In the genomic region with DNA sequence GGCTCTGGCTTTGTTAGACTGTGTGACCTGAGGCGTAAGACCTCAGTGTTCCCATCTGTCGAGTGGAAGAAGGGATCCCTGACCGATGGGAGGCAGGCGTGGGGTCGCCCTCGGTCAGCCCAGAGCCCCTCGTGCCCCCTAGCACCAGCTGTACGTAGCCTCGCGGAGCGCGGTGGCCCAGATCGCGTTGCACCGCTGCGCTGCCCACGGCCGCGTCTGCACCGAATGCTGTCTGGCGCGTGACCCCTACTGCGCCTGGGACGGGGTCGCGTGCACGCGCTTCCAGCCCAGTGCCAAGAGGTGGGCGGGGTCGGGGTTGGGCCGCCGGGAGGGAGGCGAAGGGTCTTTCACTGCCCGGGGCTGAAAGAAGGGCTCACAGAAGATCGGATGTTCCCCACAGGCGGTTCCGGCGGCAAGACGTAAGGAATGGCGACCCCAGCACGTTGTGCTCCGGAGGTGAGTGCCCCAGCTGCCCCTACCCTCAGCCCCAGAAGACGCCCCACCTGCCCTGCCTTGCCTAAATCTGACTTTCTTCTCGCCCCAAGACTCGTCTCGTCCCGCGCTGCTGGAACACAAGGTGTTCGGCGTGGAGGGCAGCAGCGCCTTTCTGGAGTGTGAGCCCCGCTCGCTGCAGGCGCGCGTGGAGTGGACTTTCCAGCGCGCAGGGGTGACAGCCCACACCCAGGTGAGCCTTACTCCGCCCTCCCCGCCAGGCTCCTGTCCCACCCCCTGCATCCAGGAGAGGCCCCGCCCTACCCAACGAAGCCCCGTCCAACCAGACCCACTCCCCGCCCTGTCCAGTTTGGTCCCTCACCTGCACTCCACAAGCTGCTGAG, we compare ENCODE assay signal across 19 cellular contexts. TPM values are rescaled to one million over a fixed set of nuclear protein-coding genes. Genes with fewer than 3 reads are reported as not detected.
A peak's percentile ranks its signal among the peaks of the same experiment; 100 is the strongest.
DNase-seq lines count a peak whose midpoint lies in the region; ATAC-seq and TF ChIP-seq lines count a peak whose summit lies in the region.
"Had no signal": no experiment of that assay in that cellular context is flagged by ENCODE, and none has a peak within 500 bp of the region (broad histone marks: within the 10 kb centered on the region; RNA-seq: fewer than 3 reads in every experiment).

No MANE protein-coding gene starts in this region.

- intact Hi-C loops in activated naive CD4-positive, alpha-beta T cell treated with anti-CD3 and anti-CD28 coated beads for 36 hours (cut with micrococcal nuclease): no loop called here
- intact Hi-C loops in activated T-helper 1 cell treated with anti-CD3 and anti-CD28 coated beads, Interleukin-12 subunit alpha, Interleukin-12 subunit beta, Interleukin-2, Interleukin-4 antibody, amounts not matched to agents 30 ng/mL and 10 ng/mL and 1 ng/mL, durations not matched to agents 14 hours and 24 hours and 36 hours (cut with micrococcal nuclease): no loop called here
- intact Hi-C loops in sigmoid colon (cut with DNase I): no loop called here

- ATAC-seq in HG03097 (IDR thresholded peaks at IDR 0.05; ENCODE audit: low FRiP score, unreplicated experiment): no peak

- H3K27me3 Mint-ChIP-seq in activated naive CD4-positive, alpha-beta T cell treated with anti-CD3 and anti-CD28 coated beads for 36 hours (ENCODE audit: low read depth): peaks cover 32% of the 10 kb centered on the region
- peaks cover 40% of the 10 kb centered on the region for H3K27me3 Mint-ChIP-seq in activated T-helper 1 cell treated with anti-CD3 and anti-CD28 coated beads, Interleukin-12 subunit alpha, Interleukin-12 subunit beta, Interleukin-2, Interleukin-4 antibody, amounts not matched to agents 30 ng/mL and 10 ng/mL and 1 ng/mL, durations not matched to agents 14 hours and 24 hours and 36 hours (ENCODE audit: insufficient read depth)

- no peak for DNase-seq in activated naive CD4-positive, alpha-beta T cell treated with anti-CD3 and anti-CD28 coated beads for 36 hours
- no peak for DNase-seq in activated naive CD4-positive, alpha-beta T cell treated with Interleukin-2 at 50 U/mL for 16 hours
- DNase-seq in activated T-helper 1 cell treated with anti-CD3 and anti-CD28 coated beads, Interleukin-12 subunit alpha, Interleukin-12 subunit beta, Interleukin-2, Interleukin-4 antibody, amounts not matched to agents 30 ng/mL and 10 ng/mL and 1 ng/mL, durations not matched to agents 14 hours and 24 hours and 36 hours (ENCODE audit: low spot score): no peak
- DNase-seq in sigmoid colon (peak; percentile 64), nucleus accumbens (lab: John Stamatoyannopoulos, UW) (no peak), inferior parietal cortex (ENCODE audit: extremely low spot score) (no peak)
- DNase-seq: DMS79, hippocampal formation, MM.1S, NCI-H2107, SHP77 treated with DMSO at 0.1 percent for 48 hours had no signal

- H3K27me3 ChIP-seq in sigmoid colon: peaks cover 0 to 21% (median 0%) of the 10 kb centered on the region in 3 donors

- H3K36me3 ChIP-seq in sigmoid colon: peaks cover 0 to 11% (median 0%) of the 10 kb centered on the region in 4 donors

- 46 to 80% methylated on average over 64 of the region's 64 CpGs for WGBS in sigmoid colon, 2 donors

- no peak for TF ChIP-seq EP300 in sigmoid colon (IDR thresholded peaks at IDR 0.05)

- no peak overlapping the region for H3K27ac ChIP-seq in sigmoid colon
- H3K27ac ChIP-seq: HL-60, VCaP had no signal

- CTCF ChIA-PET in activated naive CD4-positive, alpha-beta T cell treated with anti-CD3 and anti-CD28 coated beads for 36 hours (lab: Charles Lee): interaction anchor here (0.7 to 2.7 kb wide), 15 partner anchors 9 to 156 kb away, joined by 3 to 16 read pairs (median 4); a partner anchor contains a TSS

- H3K9me3 ChIP-seq in iPS-18c (ENCODE audit: control insufficient read depth, insufficient read depth, low read length): no peaks in the 10 kb centered on the region
- H3K9me3 ChIP-seq in sigmoid colon: no peaks in the 10 kb centered on the region

- peaks cover 0 to 32% (median 20%) of the 10 kb centered on the region in 4 donors for H3K4me1 ChIP-seq in sigmoid colon

- peaks cover 31% of the 10 kb centered on the region for H3K4me1 Mint-ChIP-seq in activated naive CD4-positive, alpha-beta T cell treated with anti-CD3 and anti-CD28 coated beads for 36 hours (ENCODE audit: low read depth)
- H3K4me1 Mint-ChIP-seq in activated T-helper 1 cell treated with anti-CD3 and anti-CD28 coated beads, Interleukin-12 subunit alpha, Interleukin-12 subunit beta, Interleukin-2, Interleukin-4 antibody, amounts not matched to agents 30 ng/mL and 10 ng/mL and 1 ng/mL, durations not matched to agents 14 hours and 24 hours and 36 hours (ENCODE audit: low read depth): peaks cover 21% of the 10 kb centered on the region

- H3K9me3 Mint-ChIP-seq in activated naive CD4-positive, alpha-beta T cell treated with anti-CD3 and anti-CD28 coated beads for 36 hours: no peaks in the 10 kb centered on the region
- H3K9me3 Mint-ChIP-seq in activated T-helper 1 cell treated with anti-CD3 and anti-CD28 coated beads, Interleukin-12 subunit alpha, Interleukin-12 subunit beta, Interleukin-2, Interleukin-4 antibody, amounts not matched to agents 30 ng/mL and 10 ng/mL and 1 ng/mL, durations not matched to agents 14 hours and 24 hours and 36 hours: no peaks in the 10 kb centered on the region

- TF ChIP-seq POLR2A in sigmoid colon (IDR thresholded peaks at IDR 0.05): no peak

- peak overlapping the region; percentile 59 for H3K4me3 Mint-ChIP-seq in activated naive CD4-positive, alpha-beta T cell treated with anti-CD3 and anti-CD28 coated beads for 36 hours
- no peak overlapping the region for H3K4me3 Mint-ChIP-seq in activated T-helper 1 cell treated with anti-CD3 and anti-CD28 coated beads, Interleukin-12 subunit alpha, Interleukin-12 subunit beta, Interleukin-2, Interleukin-4 antibody, amounts not matched to agents 30 ng/mL and 10 ng/mL and 1 ng/mL, durations not matched to agents 14 hours and 24 hours and 36 hours

- no peak overlapping the region for H3K27ac Mint-ChIP-seq in activated naive CD4-positive, alpha-beta T cell treated with anti-CD3 and anti-CD28 coated beads for 36 hours
- H3K27ac Mint-ChIP-seq in activated T-helper 1 cell treated with anti-CD3 and anti-CD28 coated beads, Interleukin-12 subunit alpha, Interleukin-12 subunit beta, Interleukin-2, Interleukin-4 antibody, amounts not matched to agents 30 ng/mL and 10 ng/mL and 1 ng/mL, durations not matched to agents 14 hours and 24 hours and 36 hours: peak overlapping the region; percentile 40

- no peak for TF ChIP-seq CTCF in sigmoid colon (IDR thresholded peaks at IDR 0.05)

- H3K4me3 ChIP-seq in iPS-18c (ENCODE audit: insufficient read depth, low read depth, low read length) (peak overlapping the region; percentile 43), sigmoid colon (no peak overlapping the region)

- H3K36me3 Mint-ChIP-seq in activated naive CD4-positive, alpha-beta T cell treated with anti-CD3 and anti-CD28 coated beads for 36 hours (ENCODE audit: low read depth): no peaks in the 10 kb centered on the region
- H3K36me3 Mint-ChIP-seq in activated T-helper 1 cell treated with anti-CD3 and anti-CD28 coated beads, Interleukin-12 subunit alpha, Interleukin-12 subunit beta, Interleukin-2, Interleukin-4 antibody, amounts not matched to agents 30 ng/mL and 10 ng/mL and 1 ng/mL, durations not matched to agents 14 hours and 24 hours and 36 hours (ENCODE audit: low read depth): no peaks in the 10 kb centered on the region

RNA-seq across cellular contexts. Expression of a gene that starts 3.5 kb away (rescaled TPM):
- total RNA-seq in activated naive CD4-positive, alpha-beta T cell treated with anti-CD3 and anti-CD28 coated beads for 36 hours: not detected
- not detected in 2 replicates for total RNA-seq in activated T-helper 1 cell treated with anti-CD3 and anti-CD28 coated beads, Interleukin-12 subunit alpha, Interleukin-12 subunit beta, Interleukin-2, Interleukin-4 antibody, amounts not matched to agents 30 ng/mL and 10 ng/mL and 1 ng/mL, durations not matched to agents 14 hours and 24 hours and 36 hours
- total RNA-seq in sigmoid colon: not detected
- polyA plus RNA-seq in sigmoid colon: under 1 TPM in 2 of 3 donors, not detected in 1; 0.13 to 0.46 TPM
- total RNA-seq: bronchial epithelial cell, esophagus mucosa, mesenteric fat pad, pulmonary artery endothelial cell had no signal

RNA-seq across cellular contexts. Expression of a gene that starts 6.4 kb away (rescaled TPM):
- total RNA-seq in activated naive CD4-positive, alpha-beta T cell treated with anti-CD3 and anti-CD28 coated beads for 36 hours: under 1 TPM; 0.33 to 0.37 TPM
- 0.49 and 1.0 TPM in 2 replicates for total RNA-seq in activated T-helper 1 cell treated with anti-CD3 and anti-CD28 coated beads, Interleukin-12 subunit alpha, Interleukin-12 subunit beta, Interleukin-2, Interleukin-4 antibody, amounts not matched to agents 30 ng/mL and 10 ng/mL and 1 ng/mL, durations not matched to agents 14 hours and 24 hours and 36 hours
- total RNA-seq in sigmoid colon: 10 to 100 TPM in 3 of 4 donors, 1 to 10 TPM in 1; 7.9 to 54.6 (median 25.0) TPM
- 10 to 100 TPM; 12.0 to 39.2 (median 15.3) TPM for polyA plus RNA-seq in sigmoid colon

RNA-seq across cellular contexts. Expression of a gene that starts 16.9 kb away (rescaled TPM):
- 100 to 1,000 TPM; 117 to 125 TPM for total RNA-seq in activated naive CD4-positive, alpha-beta T cell treated with anti-CD3 and anti-CD28 coated beads for 36 hours
- 215 TPM in 2 replicates for total RNA-seq in activated T-helper 1 cell treated with anti-CD3 and anti-CD28 coated beads, Interleukin-12 subunit alpha, Interleukin-12 subunit beta, Interleukin-2, Interleukin-4 antibody, amounts not matched to agents 30 ng/mL and 10 ng/mL and 1 ng/mL, durations not matched to agents 14 hours and 24 hours and 36 hours
- total RNA-seq in sigmoid colon: 10 to 100 TPM; 46.7 to 59.1 (median 52.7) TPM
- polyA plus RNA-seq in sigmoid colon: 10 to 100 TPM; 24.5 to 73.1 (median 31.2) TPM

RNA-seq across cellular contexts. Expression of a gene that starts 23.8 kb away (rescaled TPM):
- total RNA-seq in activated naive CD4-positive, alpha-beta T cell treated with anti-CD3 and anti-CD28 coated beads for 36 hours: under 1 TPM; 0.74 to 0.88 TPM
- total RNA-seq in activated T-helper 1 cell treated with anti-CD3 and anti-CD28 coated beads, Interleukin-12 subunit alpha, Interleukin-12 subunit beta, Interleukin-2, Interleukin-4 antibody, amounts not matched to agents 30 ng/mL and 10 ng/mL and 1 ng/mL, durations not matched to agents 14 hours and 24 hours and 36 hours: 7.9 and 8.0 TPM in 2 replicates
- 1 to 10 TPM; 2.1 to 8.3 (median 3.4) TPM for total RNA-seq in sigmoid colon
- polyA plus RNA-seq in sigmoid colon: 1 to 10 TPM in 2 of 3 donors, under 1 TPM in 1; 0.60 to 4.4 (median 2.8) TPM

RNA-seq across cellular contexts. Expression of a gene that starts 23.8 kb away (rescaled TPM):
- total RNA-seq in activated naive CD4-positive, alpha-beta T cell treated with anti-CD3 and anti-CD28 coated beads for 36 hours: 10 to 100 TPM in 1 of 2 experiments, 1 to 10 TPM in 1; 7.9 to 10.5 TPM
- 18.1 and 19.6 TPM in 2 replicates for total RNA-seq in activated T-helper 1 cell treated with anti-CD3 and anti-CD28 coated beads, Interleukin-12 subunit alpha, Interleukin-12 subunit beta, Interleukin-2, Interleukin-4 antibody, amounts not matched to agents 30 ng/mL and 10 ng/mL and 1 ng/mL, durations not matched to agents 14 hours and 24 hours and 36 hours
- 1 to 10 TPM; 3.6 to 9.4 (median 7.6) TPM for total RNA-seq in sigmoid colon
- polyA plus RNA-seq in sigmoid colon: 1 to 10 TPM; 3.5 to 9.5 (median 4.2) TPM
